9 cellular contexts compared by ENCODE assay signal in genomic region chr21:15005391-15005790, GRCh38. TPM values are rescaled to one million over a fixed set of nuclear protein-coding genes. Genes with fewer than 3 reads are reported as not detected.
DNase-seq lines count a peak whose midpoint lies in the region; ATAC-seq and TF ChIP-seq lines count a peak whose summit lies in the region.
"Had no signal": no experiment of that assay in that cellular context is flagged by ENCODE, and none has a peak within 500 bp of the region (broad histone marks: within the 10 kb centered on the region; RNA-seq: fewer than 3 reads in every experiment).

No MANE protein-coding gene starts in this region.

- no peak for ATAC-seq in gastrocnemius medialis

- no peak for TF ChIP-seq CTCF in H9 (conservative IDR thresholded peaks at IDR 0.05)
- no peak for TF ChIP-seq CTCF in right atrium auricular region (IDR thresholded peaks at IDR 0.05)
- TF ChIP-seq CTCF in gastrocnemius medialis (IDR thresholded peaks at IDR 0.05 in 4 of 5, conservative IDR thresholded peaks at IDR 0.05 in 1 of 5): no peak
- TF ChIP-seq CTCF in GM20000 (IDR thresholded peaks at IDR 0.05; ENCODE audit: extremely low read depth, missing control alignments): no peak

- no peak overlapping the region for H3K27ac ChIP-seq in H9 (ENCODE audit: insufficient read length, low read depth, low read length)
- peak overlapping the region; percentile 54 to 55 for H3K27ac ChIP-seq in right atrium auricular region
- H3K27ac ChIP-seq in gastrocnemius medialis: peak overlapping the region in 3 of 4 donors; percentile 42 to 84 (median 82)

- H3K27me3 ChIP-seq in H9 (ENCODE audit: insufficient read depth, low read length) (no peaks in the 10 kb centered on the region), right atrium auricular region (no peaks in the 10 kb centered on the region), gastrocnemius medialis (no peaks in the 10 kb centered on the region)

- no peak overlapping the region for H2BK15ac ChIP-seq in H9 (ENCODE audit: low read depth, low read length)

- H4K20me1 ChIP-seq in H9 (ENCODE audit: control insufficient read depth, insufficient read depth, insufficient read length): no peaks in the 10 kb centered on the region

- DNase-seq in H9 (peak; percentile 75), right atrium auricular region (ENCODE audit: low spot score) (no peak), gastrocnemius medialis (no peak), GM20000 (ENCODE audit: low spot score) (no peak), HuH-7.5 (ENCODE audit: low spot score) (no peak), cortex of kidney (lab: John Stamatoyannopoulos, UW) (no peak), inferior parietal cortex (ENCODE audit: extremely low spot score) (no peak)
- peak; percentile 9 for DNase-seq in activated T-helper 1 cell treated with anti-CD3 and anti-CD28 coated beads, Interleukin-12 subunit alpha, Interleukin-12 subunit beta, Interleukin-2, Interleukin-4 antibody, amounts not matched to agents 30 ng/mL and 10 ng/mL and 1 ng/mL, durations not matched to agents 14 hours and 24 hours and 36 hours (ENCODE audit: low spot score)
- DNase-seq: PC-9 had no signal

- H3K23ac ChIP-seq in H9 (ENCODE audit: insufficient read length, low read depth, low read length): no peak overlapping the region

- H3K4me1 Mint-ChIP-seq in H9: peaks cover 41 to 45% of the 10 kb centered on the region in 2 experiments
- peaks cover 47% of the 10 kb centered on the region for H3K4me1 Mint-ChIP-seq in activated T-helper 1 cell treated with anti-CD3 and anti-CD28 coated beads, Interleukin-12 subunit alpha, Interleukin-12 subunit beta, Interleukin-2, Interleukin-4 antibody, amounts not matched to agents 30 ng/mL and 10 ng/mL and 1 ng/mL, durations not matched to agents 14 hours and 24 hours and 36 hours (ENCODE audit: low read depth)

- H3K4me1 ChIP-seq in H9 (ENCODE audit: insufficient read depth, low read length): peaks cover 7% of the 10 kb centered on the region; the same call in 1 of the 2 replicates
- peaks cover 0 to 46% of the 10 kb centered on the region in 2 donors for H3K4me1 ChIP-seq in right atrium auricular region
- H3K4me1 ChIP-seq in gastrocnemius medialis: peaks cover 64 to 86% of the 10 kb centered on the region in 2 donors

- H3K36me3 Mint-ChIP-seq in H9 (ENCODE audit: insufficient read depth in 1 of 3, low read depth in 3 of 3): no peaks in the 10 kb centered on the region; a peak in 1 of 7 replicates
- H3K36me3 Mint-ChIP-seq in activated T-helper 1 cell treated with anti-CD3 and anti-CD28 coated beads, Interleukin-12 subunit alpha, Interleukin-12 subunit beta, Interleukin-2, Interleukin-4 antibody, amounts not matched to agents 30 ng/mL and 10 ng/mL and 1 ng/mL, durations not matched to agents 14 hours and 24 hours and 36 hours (ENCODE audit: low read depth): peaks cover 10% of the 10 kb centered on the region

- no peaks in the 10 kb centered on the region for H3K23me2 ChIP-seq in H9 (ENCODE audit: insufficient read length, low read depth, low read length, poor library complexity, severe bottlenecking)

- no CpG with 5 or more reads among the region's 6 CpGs for WGBS in H9 (ENCODE audit: extremely low coverage, insufficient read length, low lambda C conversion rate)

- no peak overlapping the region for H2BK20ac ChIP-seq in H9 (ENCODE audit: low read depth, low read length, poor library complexity, severe bottlenecking)

- H2AFZ ChIP-seq in H9 (ENCODE audit: low read length): no peak overlapping the region
- H2AFZ ChIP-seq: PC-9 had no signal

- peak overlapping the region; percentile 4 for H3K4me2 ChIP-seq in H9 (ENCODE audit: insufficient read depth, insufficient read length, low read length)
- H3K4me2 ChIP-seq: PC-9 had no signal

- no peak overlapping the region for H3K18ac ChIP-seq in H9 (ENCODE audit: insufficient read length, low read depth, low read length)

- H3K9me3 ChIP-seq in H9 (ENCODE audit: control insufficient read depth, low read depth, low read length) (no peaks in the 10 kb centered on the region), right atrium auricular region (no peaks in the 10 kb centered on the region), gastrocnemius medialis (no peaks in the 10 kb centered on the region)

- H3T11ph ChIP-seq in H9 (ENCODE audit: low read length): no peak overlapping the region

- H3K4me3 ChIP-seq in right atrium auricular region (peak overlapping the region in 1 of 2 donors; percentile 7), gastrocnemius medialis (no peak overlapping the region)
- H3K4me3 ChIP-seq: PC-9 had no signal

- H3K36me3 ChIP-seq in right atrium auricular region (no peaks in the 10 kb centered on the region), gastrocnemius medialis (no peaks in the 10 kb centered on the region)

- no peak overlapping the region for H2BK12ac ChIP-seq in H9 (ENCODE audit: insufficient read length, low read depth, low read length)

- intact Hi-C loops in activated T-helper 1 cell treated with anti-CD3 and anti-CD28 coated beads, Interleukin-12 subunit alpha, Interleukin-12 subunit beta, Interleukin-2, Interleukin-4 antibody, amounts not matched to agents 30 ng/mL and 10 ng/mL and 1 ng/mL, durations not matched to agents 14 hours and 24 hours and 36 hours (cut with micrococcal nuclease): no loop called here
- intact Hi-C loops in gastrocnemius medialis (cut with DNase I; ENCODE audit: low total_unique reads): loop anchor here (5.0 kb wide), 1 partner anchor 117 kb away; no protein-coding TSS in a partner anchor

- H3K79me1 ChIP-seq in H9 (ENCODE audit: insufficient read depth, low read depth, low read length, poor library complexity, severe bottlenecking): no peaks in the 10 kb centered on the region

- H3K79me2 ChIP-seq in H9 (ENCODE audit: insufficient read depth, low read length): no peaks in the 10 kb centered on the region

- TF ChIP-seq POLR2A in gastrocnemius medialis (IDR thresholded peaks at IDR 0.05): no peak

- H3K4ac ChIP-seq in H9 (ENCODE audit: low read depth, low read length): no peak overlapping the region

- no peak overlapping the region for H2BK5ac ChIP-seq in H9 (ENCODE audit: insufficient read length, low read length)

- no peak overlapping the region for H4K5ac ChIP-seq in H9 (ENCODE audit: insufficient read length, low read depth, low read length)

- H3K9me3 Mint-ChIP-seq in H9: no peaks in the 10 kb centered on the region
- no peaks in the 10 kb centered on the region for H3K9me3 Mint-ChIP-seq in activated T-helper 1 cell treated with anti-CD3 and anti-CD28 coated beads, Interleukin-12 subunit alpha, Interleukin-12 subunit beta, Interleukin-2, Interleukin-4 antibody, amounts not matched to agents 30 ng/mL and 10 ng/mL and 1 ng/mL, durations not matched to agents 14 hours and 24 hours and 36 hours

- H3K27ac Mint-ChIP-seq in H9: peak overlapping the region in 1 of 3 experiments; percentile 65; a peak in 1 of 7 replicates
- H3K27ac Mint-ChIP-seq in activated T-helper 1 cell treated with anti-CD3 and anti-CD28 coated beads, Interleukin-12 subunit alpha, Interleukin-12 subunit beta, Interleukin-2, Interleukin-4 antibody, amounts not matched to agents 30 ng/mL and 10 ng/mL and 1 ng/mL, durations not matched to agents 14 hours and 24 hours and 36 hours: peak overlapping the region; percentile 59

- no peak overlapping the region for H4K8ac ChIP-seq in H9 (replicated peaks; ENCODE audit: insufficient read length, low read depth, low read length)

- H2BK120ac ChIP-seq in H9 (ENCODE audit: low read depth, low read length, poor library complexity, severe bottlenecking): no peak overlapping the region

- H3K56ac ChIP-seq in H9 (ENCODE audit: insufficient read length, low read depth, low read length): no peak overlapping the region

- H3K27me3 Mint-ChIP-seq in H9 (ENCODE audit: low read depth): peaks cover 72% of the 10 kb centered on the region
- H3K27me3 Mint-ChIP-seq in activated T-helper 1 cell treated with anti-CD3 and anti-CD28 coated beads, Interleukin-12 subunit alpha, Interleukin-12 subunit beta, Interleukin-2, Interleukin-4 antibody, amounts not matched to agents 30 ng/mL and 10 ng/mL and 1 ng/mL, durations not matched to agents 14 hours and 24 hours and 36 hours (ENCODE audit: insufficient read depth): no peaks in the 10 kb centered on the region

- no peak overlapping the region for H4K91ac ChIP-seq in H9 (ENCODE audit: insufficient read length, low read depth, low read length)

- no peak overlapping the region for H3K14ac ChIP-seq in H9 (ENCODE audit: insufficient read depth, low read length)

- H3K9ac ChIP-seq in H9 (ENCODE audit: extremely low read depth, insufficient read length, low read length): no peak overlapping the region

- H3K4me3 Mint-ChIP-seq in H9: peak overlapping the region in 1 of 2 experiments; percentile 33; a peak in 1 of 5 replicates
- peak overlapping the region; percentile 66 for H3K4me3 Mint-ChIP-seq in activated T-helper 1 cell treated with anti-CD3 and anti-CD28 coated beads, Interleukin-12 subunit alpha, Interleukin-12 subunit beta, Interleukin-2, Interleukin-4 antibody, amounts not matched to agents 30 ng/mL and 10 ng/mL and 1 ng/mL, durations not matched to agents 14 hours and 24 hours and 36 hours

- no peak overlapping the region for H2AK5ac ChIP-seq in H9 (ENCODE audit: insufficient read length, low read length)

- in situ Hi-C loops in gastrocnemius medialis (cut with MboI; ENCODE audit: low sequenced_read_pairs in 4 of 4): no loop called here

RNA-seq across cellular contexts. Expression of gene NRIP1, which starts 59.4 kb away (rescaled TPM):
- 9.8 and 10.4 TPM in 2 replicates for total RNA-seq in H9 (2021)
- 11.4 and 11.7 TPM in 2 replicates for total RNA-seq in activated T-helper 1 cell treated with anti-CD3 and anti-CD28 coated beads, Interleukin-12 subunit alpha, Interleukin-12 subunit beta, Interleukin-2, Interleukin-4 antibody, amounts not matched to agents 30 ng/mL and 10 ng/mL and 1 ng/mL, durations not matched to agents 14 hours and 24 hours and 36 hours
- total RNA-seq in right atrium auricular region: 10 to 100 TPM; 15.5 to 16.0 TPM
- 10 to 100 TPM; 35.7 to 63.7 (median 41.0) TPM for total RNA-seq in gastrocnemius medialis

Comparison
In these comparisons a context has a peak if more than half of its experiments do, and no peak if none do; other contexts are left out.
1. DNase-seq: peak in H9 (single experiment) and activated T-helper 1 cell treated with anti-CD3 and anti-CD28 coated beads, Interleukin-12 subunit alpha, Interleukin-12 subunit beta, Interleukin-2, Interleukin-4 antibody, amounts not matched to agents 30 ng/mL and 10 ng/mL and 1 ng/mL, durations not matched to agents 14 hours and 24 hours and 36 hours (single experiment); none in right atrium auricular region (single experiment), gastrocnemius medialis (0 of 2), GM20000 (single experiment), HuH-7.5 (single experiment), cortex of kidney (single experiment) and inferior parietal cortex (single experiment).